Comparison of ENCODE assay signal across 1 cellular context in the genomic region with DNA sequence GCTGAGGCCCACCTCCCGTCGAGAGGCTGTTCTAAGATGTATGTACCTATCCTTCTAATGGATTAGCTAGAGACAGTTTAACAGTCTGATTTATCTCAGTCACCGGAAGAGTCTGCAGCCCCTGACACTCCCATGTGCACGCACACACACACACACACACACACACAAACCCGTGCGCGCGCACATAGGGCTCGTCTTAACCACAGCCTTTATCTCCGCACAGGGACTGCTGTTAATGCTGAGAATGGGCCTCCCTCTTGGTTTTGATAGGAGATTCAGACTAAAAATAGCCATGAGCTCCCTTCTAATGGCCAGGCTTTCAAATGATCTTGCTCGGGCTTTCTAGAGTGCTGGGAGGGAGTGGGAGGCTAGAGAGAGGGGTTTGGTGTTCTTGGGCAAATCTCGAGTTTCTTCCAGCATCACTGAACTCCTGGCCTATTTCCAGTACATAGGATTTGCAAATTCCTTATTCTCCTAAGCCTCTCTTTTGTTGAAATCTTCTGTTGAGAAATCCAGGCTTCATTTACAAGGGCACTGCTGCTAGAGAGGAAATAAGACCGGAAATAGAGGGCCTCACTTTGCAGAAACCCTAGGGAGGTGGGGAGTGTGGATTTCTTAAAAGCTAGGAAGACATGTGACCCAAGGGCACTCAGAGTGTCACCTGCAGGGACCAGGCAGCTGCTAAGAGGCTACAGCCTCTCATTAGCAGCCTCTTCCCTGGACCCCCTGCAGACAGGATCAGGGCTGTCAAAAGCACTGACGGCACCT.
TF ChIP-seq lines count a peak whose summit lies in the region.

No MANE protein-coding gene starts in this region.

TF ChIP-seq in K562, 482 proteins besides CTCF, POLR2A, EP300 and RAD21 (continued from another document and continues in another):
- TF ChIP-seq, protein P1, sequence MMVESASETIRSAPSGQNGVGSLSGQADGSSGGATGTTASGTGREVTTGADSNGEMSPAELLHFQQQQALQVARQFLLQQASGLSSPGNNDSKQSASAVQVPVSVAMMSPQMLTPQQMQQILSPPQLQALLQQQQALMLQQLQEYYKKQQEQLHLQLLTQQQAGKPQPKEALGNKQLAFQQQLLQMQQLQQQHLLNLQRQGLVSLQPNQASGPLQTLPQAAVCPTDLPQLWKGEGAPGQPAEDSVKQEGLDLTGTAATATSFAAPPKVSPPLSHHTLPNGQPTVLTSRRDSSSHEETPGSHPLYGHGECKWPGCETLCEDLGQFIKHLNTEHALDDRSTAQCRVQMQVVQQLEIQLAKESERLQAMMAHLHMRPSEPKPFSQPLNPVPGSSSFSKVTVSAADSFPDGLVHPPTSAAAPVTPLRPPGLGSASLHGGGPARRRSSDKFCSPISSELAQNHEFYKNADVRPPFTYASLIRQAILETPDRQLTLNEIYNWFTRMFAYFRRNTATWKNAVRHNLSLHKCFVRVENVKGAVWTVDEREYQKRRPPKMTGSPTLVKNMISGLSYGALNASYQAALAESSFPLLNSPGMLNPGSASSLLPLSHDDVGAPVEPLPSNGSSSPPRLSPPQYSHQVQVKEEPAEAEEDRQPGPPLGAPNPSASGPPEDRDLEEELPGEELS (CRISPR knock-in tag; IDR thresholded peaks at IDR 0.05; ENCODE audit: borderline replicate concordance), result no peak
- TF ChIP-seq SREBF2 (CRISPR knock-in tag; IDR thresholded peaks at IDR 0.05) (no peak), ZC3H8 (IDR thresholded peaks at IDR 0.05) (no peak), NFE2 (IDR thresholded peaks at IDR 0.05; ENCODE audit: low read depth) (peak; percentile 34), ZNF174 (CRISPR knock-in tag; IDR thresholded peaks at IDR 0.05) (no peak), HNRNPLL (IDR thresholded peaks at IDR 0.05; ENCODE audit: low read depth, low read length, poor library complexity, severe bottlenecking) (peak; percentile 10), ARID1B (IDR thresholded peaks at IDR 0.05) (peak; percentile 97), NR2C2 (CRISPR knock-in tag; IDR thresholded peaks at IDR 0.05) (no peak), NR2C2 (tag; IDR thresholded peaks at IDR 0.05) (no peak; the same call in 1 of the 2 replicates), FIP1L1 (IDR thresholded peaks at IDR 0.05; ENCODE audit: low read depth, low read length, poor library complexity, severe bottlenecking) (no peak), ATF7 (IDR thresholded peaks at IDR 0.05) (0 out of 2 replicates have a peak, but pooled peaks have one; percentile 27), HOXB6 (CRISPR knock-in tag; IDR thresholded peaks at IDR 0.05; ENCODE audit: borderline replicate concordance) (no peak), ZNF586 (CRISPR knock-in tag; conservative IDR thresholded peaks at IDR 0.05) (no peak), XRCC5 (IDR thresholded peaks at IDR 0.05; ENCODE audit: low read depth, low read length) (0 out of 2 replicates have a peak, but pooled peaks have one; percentile 79), RBM34 (IDR thresholded peaks at IDR 0.05; ENCODE audit: borderline replicate concordance, insufficient read depth, low read length) (no peak), ZNF140 (CRISPR knock-in tag; IDR thresholded peaks at IDR 0.05) (no peak), THRAP3 (IDR thresholded peaks at IDR 0.05; ENCODE audit: borderline replicate concordance) (no peak), MYNN (IDR thresholded peaks at IDR 0.05) (peak; percentile 93), MYNN (CRISPR knock-in tag; IDR thresholded peaks at IDR 0.05) (no peak), FUS (optimal IDR thresholded peaks at IDR 0.05; ENCODE audit: low read depth, low read length) (no peak), PHF21A (IDR thresholded peaks at IDR 0.05; ENCODE audit: borderline replicate concordance, low read depth) (peak; percentile 65; the same call in 1 of the 2 replicates), TBL1XR1 (IDR thresholded peaks at IDR 0.05; ENCODE audit: low read length in 2 of 2) (peak; percentile 69 to 95; a peak in 2 of 4 replicates), WHSC1 (IDR thresholded peaks at IDR 0.05; ENCODE audit: low read length) (no peak)
- TF ChIP-seq, protein P2, sequence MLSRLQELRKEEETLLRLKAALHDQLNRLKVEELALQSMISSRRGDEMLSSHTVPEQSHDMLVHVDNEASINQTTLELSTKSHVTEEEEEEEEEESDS (CRISPR knock-in tag; IDR thresholded peaks at IDR 0.05), result no peak
- TF ChIP-seq, protein P3, sequence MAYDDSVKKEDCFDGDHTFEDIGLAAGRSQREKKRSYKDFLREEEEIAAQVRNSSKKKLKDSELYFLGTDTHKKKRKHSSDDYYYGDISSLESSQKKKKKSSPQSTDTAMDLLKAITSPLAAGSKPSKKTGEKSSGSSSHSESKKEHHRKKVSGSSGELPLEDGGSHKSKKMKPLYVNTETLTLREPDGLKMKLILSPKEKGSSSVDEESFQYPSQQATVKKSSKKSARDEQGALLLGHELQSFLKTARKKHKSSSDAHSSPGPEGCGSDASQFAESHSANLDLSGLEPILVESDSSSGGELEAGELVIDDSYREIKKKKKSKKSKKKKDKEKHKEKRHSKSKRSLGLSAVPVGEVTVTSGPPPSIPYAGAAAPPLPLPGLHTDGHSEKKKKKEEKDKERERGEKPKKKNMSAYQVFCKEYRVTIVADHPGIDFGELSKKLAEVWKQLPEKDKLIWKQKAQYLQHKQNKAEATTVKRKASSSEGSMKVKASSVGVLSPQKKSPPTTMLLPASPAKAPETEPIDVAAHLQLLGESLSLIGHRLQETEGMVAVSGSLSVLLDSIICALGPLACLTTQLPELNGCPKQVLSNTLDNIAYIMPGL (CRISPR knock-in tag; IDR thresholded peaks at IDR 0.05), result no peak
- TF ChIP-seq, protein P4, sequence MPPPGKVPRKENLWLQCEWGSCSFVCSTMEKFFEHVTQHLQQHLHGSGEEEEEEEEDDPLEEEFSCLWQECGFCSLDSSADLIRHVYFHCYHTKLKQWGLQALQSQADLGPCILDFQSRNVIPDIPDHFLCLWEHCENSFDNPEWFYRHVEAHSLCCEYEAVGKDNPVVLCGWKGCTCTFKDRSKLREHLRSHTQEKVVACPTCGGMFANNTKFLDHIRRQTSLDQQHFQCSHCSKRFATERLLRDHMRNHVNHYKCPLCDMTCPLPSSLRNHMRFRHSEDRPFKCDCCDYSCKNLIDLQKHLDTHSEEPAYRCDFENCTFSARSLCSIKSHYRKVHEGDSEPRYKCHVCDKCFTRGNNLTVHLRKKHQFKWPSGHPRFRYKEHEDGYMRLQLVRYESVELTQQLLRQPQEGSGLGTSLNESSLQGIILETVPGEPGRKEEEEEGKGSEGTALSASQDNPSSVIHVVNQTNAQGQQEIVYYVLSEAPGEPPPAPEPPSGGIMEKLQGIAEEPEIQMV (tag; conservative IDR thresholded peaks at IDR 0.05; ENCODE audit: low read depth), result no peak
- TF ChIP-seq, protein P5, sequence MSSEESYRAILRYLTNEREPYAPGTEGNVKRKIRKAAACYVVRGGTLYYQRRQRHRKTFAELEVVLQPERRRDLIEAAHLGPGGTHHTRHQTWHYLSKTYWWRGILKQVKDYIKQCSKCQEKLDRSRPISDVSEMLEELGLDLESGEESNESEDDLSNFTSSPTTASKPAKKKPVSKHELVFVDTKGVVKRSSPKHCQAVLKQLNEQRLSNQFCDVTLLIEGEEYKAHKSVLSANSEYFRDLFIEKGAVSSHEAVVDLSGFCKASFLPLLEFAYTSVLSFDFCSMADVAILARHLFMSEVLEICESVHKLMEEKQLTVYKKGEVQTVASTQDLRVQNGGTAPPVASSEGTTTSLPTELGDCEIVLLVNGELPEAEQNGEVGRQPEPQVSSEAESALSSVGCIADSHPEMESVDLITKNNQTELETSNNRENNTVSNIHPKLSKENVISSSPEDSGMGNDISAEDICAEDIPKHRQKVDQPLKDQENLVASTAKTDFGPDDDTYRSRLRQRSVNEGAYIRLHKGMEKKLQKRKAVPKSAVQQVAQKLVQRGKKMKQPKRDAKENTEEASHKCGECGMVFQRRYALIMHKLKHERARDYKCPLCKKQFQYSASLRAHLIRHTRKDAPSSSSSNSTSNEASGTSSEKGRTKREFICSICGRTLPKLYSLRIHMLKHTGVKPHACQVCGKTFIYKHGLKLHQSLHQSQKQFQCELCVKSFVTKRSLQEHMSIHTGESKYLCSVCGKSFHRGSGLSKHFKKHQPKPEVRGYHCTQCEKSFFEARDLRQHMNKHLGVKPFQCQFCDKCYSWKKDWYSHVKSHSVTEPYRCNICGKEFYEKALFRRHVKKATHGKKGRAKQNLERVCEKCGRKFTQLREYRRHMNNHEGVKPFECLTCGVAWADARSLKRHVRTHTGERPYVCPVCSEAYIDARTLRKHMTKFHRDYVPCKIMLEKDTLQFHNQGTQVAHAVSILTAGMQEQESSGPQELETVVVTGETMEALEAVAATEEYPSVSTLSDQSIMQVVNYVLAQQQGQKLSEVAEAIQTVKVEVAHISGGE (CRISPR knock-in tag; IDR thresholded peaks at IDR 0.05), result peak in 1 of 3 experiments; percentile 74; a peak in 2 of 6 replicates
- TF ChIP-seq, protein P6, sequence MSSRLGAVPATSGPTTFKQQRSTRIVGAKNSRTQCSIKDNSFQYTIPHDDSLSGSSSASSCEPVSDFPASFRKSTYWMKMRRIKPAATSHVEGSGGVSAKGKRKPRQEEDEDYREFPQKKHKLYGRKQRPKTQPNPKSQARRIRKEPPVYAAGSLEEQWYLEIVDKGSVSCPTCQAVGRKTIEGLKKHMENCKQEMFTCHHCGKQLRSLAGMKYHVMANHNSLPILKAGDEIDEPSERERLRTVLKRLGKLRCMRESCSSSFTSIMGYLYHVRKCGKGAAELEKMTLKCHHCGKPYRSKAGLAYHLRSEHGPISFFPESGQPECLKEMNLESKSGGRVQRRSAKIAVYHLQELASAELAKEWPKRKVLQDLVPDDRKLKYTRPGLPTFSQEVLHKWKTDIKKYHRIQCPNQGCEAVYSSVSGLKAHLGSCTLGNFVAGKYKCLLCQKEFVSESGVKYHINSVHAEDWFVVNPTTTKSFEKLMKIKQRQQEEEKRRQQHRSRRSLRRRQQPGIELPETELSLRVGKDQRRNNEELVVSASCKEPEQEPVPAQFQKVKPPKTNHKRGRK (tag; IDR thresholded peaks at IDR 0.05), result no peak
- TF ChIP-seq, protein P7, sequence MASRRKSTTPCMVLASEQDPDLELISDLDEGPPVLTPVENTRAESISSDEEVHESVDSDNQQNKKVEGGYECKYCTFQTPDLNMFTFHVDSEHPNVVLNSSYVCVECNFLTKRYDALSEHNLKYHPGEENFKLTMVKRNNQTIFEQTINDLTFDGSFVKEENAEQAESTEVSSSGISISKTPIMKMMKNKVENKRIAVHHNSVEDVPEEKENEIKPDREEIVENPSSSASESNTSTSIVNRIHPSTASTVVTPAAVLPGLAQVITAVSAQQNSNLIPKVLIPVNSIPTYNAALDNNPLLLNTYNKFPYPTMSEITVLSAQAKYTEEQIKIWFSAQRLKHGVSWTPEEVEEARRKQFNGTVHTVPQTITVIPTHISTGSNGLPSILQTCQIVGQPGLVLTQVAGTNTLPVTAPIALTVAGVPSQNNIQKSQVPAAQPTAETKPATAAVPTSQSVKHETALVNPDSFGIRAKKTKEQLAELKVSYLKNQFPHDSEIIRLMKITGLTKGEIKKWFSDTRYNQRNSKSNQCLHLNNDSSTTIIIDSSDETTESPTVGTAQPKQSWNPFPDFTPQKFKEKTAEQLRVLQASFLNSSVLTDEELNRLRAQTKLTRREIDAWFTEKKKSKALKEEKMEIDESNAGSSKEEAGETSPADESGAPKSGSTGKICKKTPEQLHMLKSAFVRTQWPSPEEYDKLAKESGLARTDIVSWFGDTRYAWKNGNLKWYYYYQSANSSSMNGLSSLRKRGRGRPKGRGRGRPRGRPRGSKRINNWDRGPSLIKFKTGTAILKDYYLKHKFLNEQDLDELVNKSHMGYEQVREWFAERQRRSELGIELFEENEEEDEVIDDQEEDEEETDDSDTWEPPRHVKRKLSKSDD (conservative IDR thresholded peaks at IDR 0.05; ENCODE audit: low read length), result no peak
- TF ChIP-seq, protein P8, sequence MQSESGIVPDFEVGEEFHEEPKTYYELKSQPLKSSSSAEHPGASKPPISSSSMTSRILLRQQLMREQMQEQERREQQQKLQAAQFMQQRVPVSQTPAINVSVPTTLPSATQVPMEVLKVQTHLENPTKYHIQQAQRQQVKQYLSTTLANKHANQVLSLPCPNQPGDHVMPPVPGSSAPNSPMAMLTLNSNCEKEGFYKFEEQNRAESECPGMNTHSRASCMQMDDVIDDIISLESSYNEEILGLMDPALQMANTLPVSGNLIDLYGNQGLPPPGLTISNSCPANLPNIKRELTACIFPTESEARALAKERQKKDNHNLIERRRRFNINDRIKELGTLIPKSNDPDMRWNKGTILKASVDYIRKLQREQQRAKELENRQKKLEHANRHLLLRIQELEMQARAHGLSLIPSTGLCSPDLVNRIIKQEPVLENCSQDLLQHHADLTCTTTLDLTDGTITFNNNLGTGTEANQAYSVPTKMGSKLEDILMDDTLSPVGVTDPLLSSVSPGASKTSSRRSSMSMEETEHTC (IDR thresholded peaks at IDR 0.05), result peak; percentile 89
- TF ChIP-seq, protein P9, sequence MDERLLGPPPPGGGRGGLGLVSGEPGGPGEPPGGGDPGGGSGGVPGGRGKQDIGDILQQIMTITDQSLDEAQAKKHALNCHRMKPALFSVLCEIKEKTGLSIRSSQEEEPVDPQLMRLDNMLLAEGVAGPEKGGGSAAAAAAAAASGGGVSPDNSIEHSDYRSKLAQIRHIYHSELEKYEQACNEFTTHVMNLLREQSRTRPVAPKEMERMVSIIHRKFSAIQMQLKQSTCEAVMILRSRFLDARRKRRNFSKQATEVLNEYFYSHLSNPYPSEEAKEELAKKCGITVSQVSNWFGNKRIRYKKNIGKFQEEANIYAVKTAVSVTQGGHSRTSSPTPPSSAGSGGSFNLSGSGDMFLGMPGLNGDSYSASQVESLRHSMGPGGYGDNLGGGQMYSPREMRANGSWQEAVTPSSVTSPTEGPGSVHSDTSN (CRISPR knock-in tag; IDR thresholded peaks at IDR 0.05; ENCODE audit: low read depth), result no peak
- TF ChIP-seq, protein P9 (tag; conservative IDR thresholded peaks at IDR 0.05; ENCODE audit: low read depth), result peak; percentile 80
- TF ChIP-seq, protein P10, sequence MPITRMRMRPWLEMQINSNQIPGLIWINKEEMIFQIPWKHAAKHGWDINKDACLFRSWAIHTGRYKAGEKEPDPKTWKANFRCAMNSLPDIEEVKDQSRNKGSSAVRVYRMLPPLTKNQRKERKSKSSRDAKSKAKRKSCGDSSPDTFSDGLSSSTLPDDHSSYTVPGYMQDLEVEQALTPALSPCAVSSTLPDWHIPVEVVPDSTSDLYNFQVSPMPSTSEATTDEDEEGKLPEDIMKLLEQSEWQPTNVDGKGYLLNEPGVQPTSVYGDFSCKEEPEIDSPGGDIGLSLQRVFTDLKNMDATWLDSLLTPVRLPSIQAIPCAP (CRISPR knock-in tag; IDR thresholded peaks at IDR 0.05; ENCODE audit: borderline replicate concordance), result no peak
